ENCODE assay signal across 1 cellular context in genomic region chr9:32552172-32552872, GRCh38.
TF ChIP-seq lines count a peak whose summit lies in the region.

Gene SMIM27 (plus strand): TSS chr9:32552327. CDS start chr9:32552435, 108 bp downstream.
Gene TOPORS (minus strand): TSS chr9:32552586. CDS start chr9:32552436, 150 bp downstream.

TF ChIP-seq in H1, 55 proteins besides CTCF, POLR2A, EP300 and RAD21:
- TF ChIP-seq RNF2 (IDR thresholded peaks at IDR 0.05; ENCODE audit: borderline replicate concordance, low read depth, low read length, missing control alignments, poor library complexity, severe bottlenecking) (no peak), SAP30 (IDR thresholded peaks at IDR 0.05; ENCODE audit: insufficient read depth, insufficient replicate concordance, low read length) (peak; percentile 12), RFX5 (IDR thresholded peaks at IDR 0.05; ENCODE audit: borderline replicate concordance, low read depth, low read length) (no peak), TCF12 (IDR thresholded peaks at IDR 0.05; ENCODE audit: low read depth, low read length) (0 out of 2 replicates have a peak, but pooled peaks have one; percentile 61), NRF1 (IDR thresholded peaks at IDR 0.05; ENCODE audit: low read depth, low read length) (no peak), EGR1 (IDR thresholded peaks at IDR 0.05; ENCODE audit: borderline replicate concordance, low read depth, low read length) (peak; percentile 99), CEBPB (IDR thresholded peaks at IDR 0.05; ENCODE audit: low read depth, low read length) (peak; percentile 22; the same call in 1 of the 2 replicates), MAFK (IDR thresholded peaks at IDR 0.05; ENCODE audit: low read depth, low read length) (no peak), BRCA1 (IDR thresholded peaks at IDR 0.05; ENCODE audit: low read depth, low read length) (no peak), SUZ12 (IDR thresholded peaks at IDR 0.05; ENCODE audit: low read length) (no peak), HDAC6 (IDR thresholded peaks at IDR 0.05; ENCODE audit: low read depth, low read length) (no peak), GABPA (IDR thresholded peaks at IDR 0.05; ENCODE audit: borderline replicate concordance, insufficient read depth, low read length) (peak; percentile 47; the same call in 1 of the 2 replicates), SP2 (IDR thresholded peaks at IDR 0.05; ENCODE audit: low read length) (no peak; the same call in 1 of the 2 replicates), BACH1 (IDR thresholded peaks at IDR 0.05; ENCODE audit: low read length) (no peak), RXRA (IDR thresholded peaks at IDR 0.05; ENCODE audit: insufficient read depth, low read depth, low read length) (no peak), TBP (IDR thresholded peaks at IDR 0.05; ENCODE audit: low read depth, low read length) (peak; percentile 93), EZH2 (IDR thresholded peaks at IDR 0.05; ENCODE audit: low read depth, low read length, severe bottlenecking) (no peak), JUND (IDR thresholded peaks at IDR 0.05; ENCODE audit: low read length) (0 out of 2 replicates have a peak, but pooled peaks have one; percentile 8), YY1 (IDR thresholded peaks at IDR 0.05; ENCODE audit: low read depth, low read length) (peak; percentile 99), TAF7 (optimal IDR thresholded peaks at IDR 0.05; ENCODE audit: borderline replicate concordance, low read depth, low read length) (peak; percentile 99), TEAD4 (IDR thresholded peaks at IDR 0.05; ENCODE audit: low read depth, low read length) (no peak), POLR2AphosphoS5 (IDR thresholded peaks at IDR 0.05; ENCODE audit: low read depth, low read length) (peak; percentile 91), CREB1 (IDR thresholded peaks at IDR 0.05) (no peak; the same call in 1 of the 2 replicates), SIX5 (IDR thresholded peaks at IDR 0.05; ENCODE audit: low read depth, low read length) (peak; percentile 53; the same call in 1 of the 2 replicates), CBX5 (IDR thresholded peaks at IDR 0.05; ENCODE audit: low read depth, low read length) (no peak), CHD1 (IDR thresholded peaks at IDR 0.05; ENCODE audit: low read depth, low read length) (no peak; the same call in 1 of the 2 replicates), CTBP2 (IDR thresholded peaks at IDR 0.05; ENCODE audit: borderline replicate concordance, insufficient read depth, insufficient read length, low read length) (no peak), PHF8 (conservative IDR thresholded peaks at IDR 0.05; ENCODE audit: low read depth, low read length) (peak; percentile 97), ATF3 (IDR thresholded peaks at IDR 0.05; ENCODE audit: insufficient read depth, low read depth, low read length) (peak; percentile 73), ATF2 (IDR thresholded peaks at IDR 0.05; ENCODE audit: low read length) (no peak), BCL11A (IDR thresholded peaks at IDR 0.05; ENCODE audit: low read depth in 2 of 2, low read length in 2 of 2) (no peak), CHD7 (IDR thresholded peaks at IDR 0.05; ENCODE audit: insufficient replicate concordance, low read length) (no peak), CHD2 (IDR thresholded peaks at IDR 0.05; ENCODE audit: low read length) (no peak; the same call in 1 of the 2 replicates), NANOG (IDR thresholded peaks at IDR 0.05; ENCODE audit: insufficient read depth, low read depth, low read length, poor library complexity, severe bottlenecking) (peak; percentile 6), SRF (IDR thresholded peaks at IDR 0.05; ENCODE audit: low read depth, low read length) (0 out of 2 replicates have a peak, but pooled peaks have one; percentile 5), SIN3A (conservative IDR thresholded peaks at IDR 0.05 in 1 of 2, IDR thresholded peaks at IDR 0.05 in 1 of 2; ENCODE audit: low read depth in 1 of 2, low read length in 2 of 2) (peak; percentile 85; a peak in 1 of 4 replicates), SP1 (IDR thresholded peaks at IDR 0.05; ENCODE audit: low read depth, low read length) (no peak; the same call in 1 of the 2 replicates), SIRT6 (IDR thresholded peaks at IDR 0.05; ENCODE audit: low read length) (no peak), HDAC2 (IDR thresholded peaks at IDR 0.05; ENCODE audit: borderline replicate concordance in 1 of 2, low read depth in 2 of 2, low read length in 2 of 2) (no peak), TAF1 (IDR thresholded peaks at IDR 0.05; ENCODE audit: low read depth, low read length) (peak; percentile 100), FOSL1 (IDR thresholded peaks at IDR 0.05; ENCODE audit: insufficient read depth, low read depth, low read length) (0 out of 2 replicates have a peak, but pooled peaks have one; percentile 43), GTF2F1 (IDR thresholded peaks at IDR 0.05; ENCODE audit: borderline replicate concordance, low read depth, low read length) (peak; percentile 48), ASH2L (IDR thresholded peaks at IDR 0.05; ENCODE audit: low read length) (peak; percentile 33), JUN (IDR thresholded peaks at IDR 0.05; ENCODE audit: low read depth, low read length) (no peak), KDM1A (IDR thresholded peaks at IDR 0.05; ENCODE audit: borderline replicate concordance, low read length) (no peak), KDM5A (IDR thresholded peaks at IDR 0.05; ENCODE audit: low read length) (0 out of 2 replicates have a peak, but pooled peaks have one; percentile 16), ZNF274 (IDR thresholded peaks at IDR 0.05; ENCODE audit: borderline replicate concordance, extremely low read depth, low read length) (no peak), SP4 (IDR thresholded peaks at IDR 0.05; ENCODE audit: low read length) (peak; percentile 72; the same call in 1 of the 2 replicates), KDM4A (IDR thresholded peaks at IDR 0.05; ENCODE audit: low read depth, low read length, severe bottlenecking) (no peak), RBBP5 (IDR thresholded peaks at IDR 0.05; ENCODE audit: borderline replicate concordance, low read depth, low read length) (no peak), POU5F1 (IDR thresholded peaks at IDR 0.05; ENCODE audit: low read depth, low read length) (no peak), CBX8 (IDR thresholded peaks at IDR 0.05; ENCODE audit: borderline replicate concordance, low read depth, low read length) (no peak)
- TF ChIP-seq, protein P1, sequence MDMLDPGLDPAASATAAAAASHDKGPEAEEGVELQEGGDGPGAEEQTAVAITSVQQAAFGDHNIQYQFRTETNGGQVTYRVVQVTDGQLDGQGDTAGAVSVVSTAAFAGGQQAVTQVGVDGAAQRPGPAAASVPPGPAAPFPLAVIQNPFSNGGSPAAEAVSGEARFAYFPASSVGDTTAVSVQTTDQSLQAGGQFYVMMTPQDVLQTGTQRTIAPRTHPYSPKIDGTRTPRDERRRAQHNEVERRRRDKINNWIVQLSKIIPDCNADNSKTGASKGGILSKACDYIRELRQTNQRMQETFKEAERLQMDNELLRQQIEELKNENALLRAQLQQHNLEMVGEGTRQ (IDR thresholded peaks at IDR 0.05; ENCODE audit: low read length), result peak; percentile 89
- TF ChIP-seq, protein P2, sequence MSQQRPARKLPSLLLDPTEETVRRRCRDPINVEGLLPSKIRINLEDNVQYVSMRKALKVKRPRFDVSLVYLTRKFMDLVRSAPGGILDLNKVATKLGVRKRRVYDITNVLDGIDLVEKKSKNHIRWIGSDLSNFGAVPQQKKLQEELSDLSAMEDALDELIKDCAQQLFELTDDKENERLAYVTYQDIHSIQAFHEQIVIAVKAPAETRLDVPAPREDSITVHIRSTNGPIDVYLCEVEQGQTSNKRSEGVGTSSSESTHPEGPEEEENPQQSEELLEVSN (IDR thresholded peaks at IDR 0.05), result 0 out of 2 replicates have a peak, but pooled peaks have one; percentile 11
- TF ChIP-seq, protein P3, sequence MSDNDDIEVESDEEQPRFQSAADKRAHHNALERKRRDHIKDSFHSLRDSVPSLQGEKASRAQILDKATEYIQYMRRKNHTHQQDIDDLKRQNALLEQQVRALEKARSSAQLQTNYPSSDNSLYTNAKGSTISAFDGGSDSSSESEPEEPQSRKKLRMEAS (IDR thresholded peaks at IDR 0.05), result peak; percentile 24; the same call in 1 of the 2 replicates
